Comparison of ENCODE assay signal across 18 cellular contexts in genomic region chr1:186903374-186904129, GRCh38.
"Had no signal": no experiment of that assay in that cellular context is flagged by ENCODE, and none has a peak within 500 bp of the region (broad histone marks: within the 10 kb centered on the region; RNA-seq: fewer than 3 reads in every experiment).

No MANE protein-coding gene starts in this region.

- H3K9me3 Mint-ChIP-seq: activated B cell treated with CpG ODN at 0.5 μM for 24 hours had no signal

- H3K27ac Mint-ChIP-seq: activated B cell treated with CpG ODN at 0.5 μM for 24 hours; activated T-helper 17 cell treated with anti-CD3 and anti-CD28 coated beads, Interleukin-2, amount 50 U/mL, for 72 hours; effector memory CD8-positive, alpha-beta T cell; naive thymus-derived CD4-positive, alpha-beta T cell had no signal

- H3K4me3 Mint-ChIP-seq: activated B cell treated with CpG ODN at 0.5 μM for 24 hours; activated T-helper 17 cell treated with anti-CD3 and anti-CD28 coated beads, Interleukin-2, amount 50 U/mL, for 72 hours; effector memory CD8-positive, alpha-beta T cell; naive thymus-derived CD4-positive, alpha-beta T cell had no signal

- H3K27me3 ChIP-seq: adrenal gland, right atrium auricular region had no signal

- ATAC-seq: activated T-helper 17 cell treated with anti-CD3 and anti-CD28 coated beads, Interleukin-2, amount 50 U/mL, for 72 hours; effector memory CD8-positive, alpha-beta T cell; naive thymus-derived CD4-positive, alpha-beta T cell had no signal

- H3K36me3 Mint-ChIP-seq: naive thymus-derived CD4-positive, alpha-beta T cell had no signal

- FAIRE-seq: urothelium cell line had no signal

- H3K27ac ChIP-seq: adrenal gland, epithelial cell of prostate, lower lobe of right lung, right atrium auricular region, skin epidermis had no signal

- H3K27me3 Mint-ChIP-seq: activated B cell treated with CpG ODN at 0.5 μM for 24 hours; effector memory CD8-positive, alpha-beta T cell had no signal

- H3K4me1 Mint-ChIP-seq: activated B cell treated with CpG ODN at 0.5 μM for 24 hours; naive thymus-derived CD4-positive, alpha-beta T cell had no signal

- DNase-seq: activated B cell treated with CpG ODN at 0.5 μM for 24 hours; activated CD4-positive, alpha-beta T cell treated with anti-CD3 and anti-CD28 coated beads, Interleukin-2, amount 50 U/mL, for 1 hour; activated naive CD4-positive, alpha-beta T cell treated with anti-CD3 and anti-CD28 coated beads, Interleukin-2, amount 50 U/mL, for 16 hours; activated T-cell treated with anti-CD3 and anti-CD28 coated beads for 4 hours; central memory CD4-positive, alpha-beta T cell; cortex of kidney; effector memory CD8-positive, alpha-beta T cell; hypothalamus; kidney glomerular epithelial cell; lower lobe of right lung; naive thymus-derived CD4-positive, alpha-beta T cell; T1000 had no signal

- H3K9me3 ChIP-seq: adrenal gland, lower lobe of right lung, right atrium auricular region had no signal
